In genomic region chr3:173892547-173892946, GRCh38 we compare ENCODE assay signal across 1 cellular context.
TF ChIP-seq lines count a peak whose summit lies in the region.

No MANE protein-coding gene starts in this region.

TF ChIP-seq in SK-N-SH, 30 proteins besides CTCF, POLR2A, EP300 and RAD21 (continued from another document):
- TF ChIP-seq USF2 (IDR thresholded peaks at IDR 0.05; ENCODE audit: borderline replicate concordance, low read depth, low read length) (no peak), REST (IDR thresholded peaks at IDR 0.05; ENCODE audit: low read depth, low read length) (no peak), SMC3 (IDR thresholded peaks at IDR 0.05; ENCODE audit: low read depth, low read length) (no peak), SIN3A (IDR thresholded peaks at IDR 0.05; ENCODE audit: borderline replicate concordance, low read depth, low read length) (no peak), ZBTB33 (IDR thresholded peaks at IDR 0.05; ENCODE audit: borderline replicate concordance, low read depth) (no peak), NRF1 (IDR thresholded peaks at IDR 0.05; ENCODE audit: low read depth, low read length) (no peak), RFX5 (IDR thresholded peaks at IDR 0.05; ENCODE audit: low read length) (no peak), IRF3 (IDR thresholded peaks at IDR 0.05; ENCODE audit: low read depth, low read length) (no peak), TEAD4 (IDR thresholded peaks at IDR 0.05; ENCODE audit: borderline replicate concordance, insufficient read depth) (no peak), RCOR1 (IDR thresholded peaks at IDR 0.05; ENCODE audit: low read length) (no peak), CHD2 (IDR thresholded peaks at IDR 0.05; ENCODE audit: low read length, partially characterized antibody) (no peak), YY1 (IDR thresholded peaks at IDR 0.05; ENCODE audit: low read depth) (no peak), FOXM1 (IDR thresholded peaks at IDR 0.05; ENCODE audit: low read depth) (no peak), RXRA (IDR thresholded peaks at IDR 0.05; ENCODE audit: borderline replicate concordance, low read depth) (peak; percentile 60; the same call in 1 of the 2 replicates), FOXJ3 (CRISPR knock-in tag; IDR thresholded peaks at IDR 0.05) (no peak), TCF12 (IDR thresholded peaks at IDR 0.05) (peak; percentile 58; the same call in 1 of the 2 replicates), ELF1 (IDR thresholded peaks at IDR 0.05) (no peak), USF1 (IDR thresholded peaks at IDR 0.05; ENCODE audit: borderline replicate concordance, low read depth) (no peak), FOSL2 (IDR thresholded peaks at IDR 0.05; ENCODE audit: borderline replicate concordance, low read depth) (peak; percentile 36; the same call in 1 of the 2 replicates), POLR2AphosphoS5 (IDR thresholded peaks at IDR 0.05; ENCODE audit: low read depth, low read length) (no peak)
